21 cellular contexts compared by ENCODE assay signal in the genomic region with DNA sequence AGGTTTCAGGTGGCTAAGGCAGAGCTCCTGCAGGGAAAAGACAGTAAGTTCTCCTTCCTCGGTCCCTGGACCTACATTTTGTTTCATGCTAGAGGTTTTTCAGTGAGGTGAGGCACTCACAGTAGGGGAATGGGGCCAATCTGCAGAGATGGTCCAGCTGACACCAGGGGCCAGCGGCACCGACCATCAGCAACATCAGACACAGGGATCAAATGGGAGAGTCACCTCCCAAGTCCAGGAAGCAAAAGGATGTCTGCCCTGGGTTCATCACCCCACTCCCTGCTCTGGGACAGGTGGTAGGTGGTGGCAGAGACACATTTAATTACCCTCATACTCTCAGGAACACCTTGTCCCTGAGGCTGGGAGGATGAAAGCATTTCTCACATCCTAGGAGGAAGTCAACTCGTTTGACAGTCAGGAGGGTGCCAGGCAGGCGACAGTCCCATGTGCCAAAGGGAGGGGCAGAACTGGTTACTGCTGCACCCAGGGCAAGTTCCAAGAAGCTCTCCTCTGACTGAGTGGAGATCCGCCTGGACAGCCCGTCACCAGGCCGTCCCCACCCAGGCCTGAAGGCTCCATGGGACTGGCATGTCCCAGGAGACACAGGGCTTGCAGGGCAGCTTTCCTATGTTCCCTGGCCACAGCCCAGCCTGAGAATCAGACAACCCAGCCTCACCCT. TPM values are rescaled to one million over a fixed set of nuclear protein-coding genes. Genes with fewer than 3 reads are reported as not detected.
DNase-seq lines count a peak whose midpoint lies in the region; ATAC-seq and TF ChIP-seq lines count a peak whose summit lies in the region.
"Had no signal": no experiment of that assay in that cellular context is flagged by ENCODE, and none has a peak within 500 bp of the region (broad histone marks: within the 10 kb centered on the region; RNA-seq: fewer than 3 reads in every experiment).

No MANE protein-coding gene starts in this region.

- BruUV-seq in Calu3 (replicated peaks; lab: Mats Ljungman, UMichigan) (no TSS peak), mammary epithelial cell (replicated peaks; lab: Mats Ljungman, UMichigan) (no TSS peak)

- H3K9me3 Mint-ChIP-seq in Calu3 (ENCODE audit: low read depth, unreplicated experiment) = no peaks in the 10 kb centered on the region
- H3K9me3 Mint-ChIP-seq: CD8-positive, alpha-beta T cell; immature natural killer cell; stimulated activated effector memory CD8-positive, alpha-beta T cell treated with anti-CD3 and anti-CD28 coated beads, Interleukin-12 subunit alpha, Interleukin-12 subunit beta, amount 100 ng/mL, for 72 hours; type B pancreatic cell had no signal

- no peaks in the 10 kb centered on the region for H3K36me3 ChIP-seq in mammary epithelial cell (ENCODE audit: insufficient read depth, low read length)
- H3K36me3 ChIP-seq in liver (ENCODE audit: control insufficient read depth in 4 of 4, insufficient read depth in 3 of 4, low read depth in 1 of 4, low read length in 3 of 4) = peaks cover 0 to 2% (median 0%) of the 10 kb centered on the region in 4 donors
- H3K36me3 ChIP-seq: MG63 had no signal

- 53% methylated on average over 8 of the region's 8 CpGs for WGBS in mammary epithelial cell (ENCODE audit: low coverage, missing lambda C conversion rate)
- WGBS in liver = 79% methylated on average over 8 of the region's 8 CpGs

- dilution Hi-C loops in mammary epithelial cell (cut with HindIII; ENCODE audit: low sequenced_read_pairs) = no loop called here

- H3K4me1 Mint-ChIP-seq in Calu3 (ENCODE audit: low read depth, unreplicated experiment) = peaks cover 46% of the 10 kb centered on the region

- peaks cover 13% of the 10 kb centered on the region for H3K36me3 Mint-ChIP-seq in Calu3 (ENCODE audit: insufficient read depth, unreplicated experiment)
- H3K36me3 Mint-ChIP-seq: immature natural killer cell; stimulated activated effector memory CD8-positive, alpha-beta T cell treated with anti-CD3 and anti-CD28 coated beads, Interleukin-12 subunit alpha, Interleukin-12 subunit beta, amount 100 ng/mL, for 72 hours; type B pancreatic cell had no signal

- no peaks in the 10 kb centered on the region for H3K27me3 Mint-ChIP-seq in Calu3 (ENCODE audit: unreplicated experiment)
- H3K27me3 Mint-ChIP-seq: T-helper 17 cell, type B pancreatic cell had no signal

- no peaks in the 10 kb centered on the region for H3K9me3 ChIP-seq in mammary epithelial cell (replicated peaks; ENCODE audit: insufficient read depth, low read length)
- H3K9me3 ChIP-seq in liver (ENCODE audit: control insufficient read depth in 4 of 4, low read length in 3 of 4) = no peaks in the 10 kb centered on the region
- H3K9me3 ChIP-seq: MG63 had no signal

- peaks cover 39% of the 10 kb centered on the region for H3K4me1 ChIP-seq in mammary epithelial cell (ENCODE audit: insufficient read depth, low read length)
- peaks cover 22 to 59% (median 40%) of the 10 kb centered on the region in 4 donors for H3K4me1 ChIP-seq in liver (ENCODE audit: control insufficient read depth in 4 of 4, insufficient read depth in 4 of 4, low read length in 3 of 4)

- H3K27me3 ChIP-seq in mammary epithelial cell (ENCODE audit: insufficient read depth, low read length) (no peaks in the 10 kb centered on the region), liver (ENCODE audit: control insufficient read depth in 4 of 4, insufficient read depth in 4 of 4, low read length in 3 of 4) (no peaks in the 10 kb centered on the region)
- H3K27me3 ChIP-seq: MG63 had no signal

- no peak for TF ChIP-seq RAD21 in liver (IDR thresholded peaks at IDR 0.05)

- intact Hi-C loops in Calu3 (cut with micrococcal nuclease; ENCODE audit: unreplicated experiment) (loop anchor here (1.0 kb wide), 1 partner anchor 33 kb away; no protein-coding TSS in a partner anchor), mammary epithelial cell (cut with micrococcal nuclease) (no loop called here)

- peak overlapping the region; percentile 32 for H3K4me3 Mint-ChIP-seq in Calu3 (ENCODE audit: low read depth, unreplicated experiment)
- H3K4me3 Mint-ChIP-seq: CD8-positive, alpha-beta T cell; immature natural killer cell; stimulated activated effector memory CD8-positive, alpha-beta T cell treated with anti-CD3 and anti-CD28 coated beads, Interleukin-12 subunit alpha, Interleukin-12 subunit beta, amount 100 ng/mL, for 72 hours; T-helper 17 cell; type B pancreatic cell had no signal

- H3K27ac Mint-ChIP-seq in Calu3 (ENCODE audit: unreplicated experiment) = peak overlapping the region; percentile 52
- H3K27ac Mint-ChIP-seq: CD8-positive, alpha-beta T cell; T-helper 17 cell; type B pancreatic cell had no signal

- H3K4me2 ChIP-seq in mammary epithelial cell (ENCODE audit: insufficient read depth, low read depth, low read length) = peak overlapping the region; percentile 2

- no peak for TF ChIP-seq CTCF in Calu3 (IDR thresholded peaks at IDR 0.05; ENCODE audit: unreplicated experiment)
- TF ChIP-seq CTCF in mammary epithelial cell (conservative IDR thresholded peaks at IDR 0.05 in 1 of 2, IDR thresholded peaks at IDR 0.05 in 1 of 2; ENCODE audit: extremely low read depth in 1 of 2, insufficient read depth in 1 of 2, low read depth in 1 of 2, low read length in 2 of 2) = no peak
- TF ChIP-seq CTCF in liver (IDR thresholded peaks at IDR 0.05; ENCODE audit: low read depth, low read length, missing input control) = no peak

- H3K27ac ChIP-seq in mammary epithelial cell (ENCODE audit: insufficient read depth, low read depth, low read length) (no peak overlapping the region), liver (ENCODE audit: low read depth in 1 of 2, low read length in 2 of 2) (no peak overlapping the region), skin epidermis (peak overlapping the region in 12 of 21 experiments; percentile 2 to 86 (median 53))

- no peak overlapping the region for H2AFZ ChIP-seq in mammary epithelial cell (ENCODE audit: low read depth, low read length)

- CTCF ChIA-PET in Calu3 (lab: Charles Lee) (interaction anchor here (0.6 to 1.9 kb wide), 10 partner anchors 10 to 177 kb away, joined by 3 to 23 read pairs (median 4); partner anchors contain the start of gene ATP6V0D1), mammary epithelial cell (lab: Charles Lee; ENCODE audit: low non-redundant PET) (interaction anchor here (0.7 kb wide), 1 partner anchor 811 kb away, joined by 3 read pairs; no protein-coding TSS in a partner anchor)

- H3K4me3 ChIP-seq in mammary epithelial cell (replicated peaks in 1 of 3; ENCODE audit: insufficient read depth in 1 of 3, low read depth in 2 of 3, low read length in 3 of 3) (no peak overlapping the region), liver (ENCODE audit: low read depth in 1 of 3, low read length in 3 of 3) (no peak overlapping the region), skin epidermis (no peak overlapping the region)
- H3K4me3 ChIP-seq: MG63 had no signal

- peaks cover 11% of the 10 kb centered on the region for H4K20me1 ChIP-seq in mammary epithelial cell (ENCODE audit: insufficient read depth, low read length)

- ATAC-seq in HG03280 (IDR thresholded peaks at IDR 0.05; ENCODE audit: unreplicated experiment) (no peak), GM21447 (IDR thresholded peaks at IDR 0.05; ENCODE audit: unreplicated experiment) (no peak)
- ATAC-seq: CD8-positive, alpha-beta T cell; stimulated activated effector memory CD8-positive, alpha-beta T cell treated with anti-CD3 and anti-CD28 coated beads, Interleukin-12 subunit alpha, Interleukin-12 subunit beta, amount 100 ng/mL, for 72 hours; T-helper 17 cell had no signal

- in situ Hi-C loops in mammary epithelial cell (cut with MboI; ENCODE audit: low sequenced_read_pairs in 2 of 2) = loop anchor here in 1 of 2 donors (10.0 kb wide), 1 partner anchor 177 kb away; no protein-coding TSS in a partner anchor

- DNase-seq in Calu3 (peak; percentile 61), mammary epithelial cell (no peak), NCI-H446 (lab: John Stamatoyannopoulos, UW) (no peak), HuH-7 (ENCODE audit: low spot score) (no peak)
- DNase-seq: activated CD4-positive, CD25-positive, alpha-beta regulatory T cell; amygdala; CD8-positive, alpha-beta T cell; immature natural killer cell; MG63; midbrain; NCI-H187; NCI-H510A; SHP77 treated with DMSO at 0.1 percent for 48 hours; T-helper 17 cell had no signal

- no peak overlapping the region for H3K9ac ChIP-seq in mammary epithelial cell (ENCODE audit: insufficient read depth, low read length)
- H3K9ac ChIP-seq in liver (ENCODE audit: low read depth in 1 of 2, low read length in 2 of 2) = no peak overlapping the region

- H3K79me2 ChIP-seq in mammary epithelial cell (ENCODE audit: insufficient read depth, low read length) = peaks cover 97% of the 10 kb centered on the region

TF ChIP-seq in liver, 16 proteins besides CTCF, POLR2A, EP300 and RAD21 (continues in another document):
- TF ChIP-seq HNF4A (conservative IDR thresholded peaks at IDR 0.05) (no peak), GABPA (IDR thresholded peaks at IDR 0.05 in 1 of 2, conservative IDR thresholded peaks at IDR 0.05 in 1 of 2) (no peak), SP1 (IDR thresholded peaks at IDR 0.05) (peak; percentile 8)

RNA-seq across cellular contexts. Expression of gene ATP6V0D1, which starts 19.2 kb away (rescaled TPM):
- total RNA-seq in Calu3 (2022) = 85.3 and 91.0 TPM in 2 replicates
- total RNA-seq in mammary epithelial cell = 100 to 1,000 TPM in 1 of 2 donors, 10 to 100 TPM in 1; 93.3 to 124 TPM
- 268 TPM for polyA plus RNA-seq in mammary epithelial cell
- polyA minus RNA-seq in mammary epithelial cell = 279 TPM
- 10 to 100 TPM; 73.2 to 80.2 TPM for total RNA-seq in liver
- 10 to 100 TPM; 47.6 to 59.9 TPM for polyA plus RNA-seq in liver

RNA-seq across cellular contexts. Expression of gene AGRP, which starts 21.6 kb away (rescaled TPM):
- total RNA-seq in Calu3 (2022) (not detected in 2 replicates), mammary epithelial cell (not detected), liver (not detected)
- polyA plus RNA-seq in mammary epithelial cell (not detected), liver (under 1 TPM; 0.18 to 0.50 TPM)
- not detected for polyA minus RNA-seq in mammary epithelial cell
- total RNA-seq: CD8-positive, alpha-beta T cell; glomerular endothelial cell; T-helper 17 cell had no signal
- polyA plus RNA-seq: immature natural killer cell had no signal

RNA-seq across cellular contexts. Expression of gene HSD11B2, which starts 30.8 kb away (rescaled TPM):
- total RNA-seq in Calu3 (2022) (10.2 and 10.8 TPM in 2 replicates), mammary epithelial cell (1 to 10 TPM in 1 of 2 donors, under 1 TPM in 1; 0.56 to 1.8 TPM), liver (1 to 10 TPM in 1 of 2 donors, under 1 TPM in 1; 0.51 to 6.7 TPM)
- polyA plus RNA-seq in mammary epithelial cell (1.00 TPM), liver (1 to 10 TPM; 1.8 to 2.7 TPM)
- polyA minus RNA-seq in mammary epithelial cell = not detected
- total RNA-seq: CD8-positive, alpha-beta T cell; glomerular endothelial cell; T-helper 17 cell had no signal
- polyA plus RNA-seq: immature natural killer cell had no signal

RNA-seq across cellular contexts. Expression of gene ZDHHC1, which starts 45.5 kb away (rescaled TPM):
- 22.6 and 24.4 TPM in 2 replicates for total RNA-seq in Calu3 (2022)
- total RNA-seq in mammary epithelial cell = 1 to 10 TPM; 5.3 to 6.3 TPM
- polyA plus RNA-seq in mammary epithelial cell = 2.4 TPM
- 0.88 TPM for polyA minus RNA-seq in mammary epithelial cell
- total RNA-seq in liver = 1 to 10 TPM in 1 of 2 donors, under 1 TPM in 1; 0.33 to 1.6 TPM
- polyA plus RNA-seq in liver = 1 to 10 TPM in 1 of 2 donors, under 1 TPM in 1; 0.53 to 1.6 TPM
- total RNA-seq: CD8-positive, alpha-beta T cell had no signal

Comparison
In these comparisons a context has a peak if more than half of its experiments do, and no peak if none do; other contexts are left out.
1. H3K27ac ChIP-seq: peak in skin epidermis (12 of 21); none in mammary epithelial cell (single experiment) and liver (0 of 2).